Comparison of ENCODE assay signal across 18 cellular contexts in genomic region chr5:113526421-113526820, GRCh38. TPM values are rescaled to one million over a fixed set of nuclear protein-coding genes. Genes with fewer than 3 reads are reported as not detected.
A peak's percentile ranks its signal among the peaks of the same experiment; 100 is the strongest.
DNase-seq lines count a peak whose midpoint lies in the region; ATAC-seq, FAIRE-seq and TF ChIP-seq lines count a peak whose summit lies in the region.
"Had no signal": no experiment of that assay in that cellular context is flagged by ENCODE, and none has a peak within 500 bp of the region (broad histone marks: within the 10 kb centered on the region; RNA-seq: fewer than 3 reads in every experiment).

No MANE protein-coding gene starts in this region.

- no peak for TF ChIP-seq POLR2A in A549 (IDR thresholded peaks at IDR 0.05; ENCODE audit: low read length)

- H3K27me3 Mint-ChIP-seq in HFFc6 (ENCODE audit: insufficient read depth) = no peaks in the 10 kb centered on the region
- no peaks in the 10 kb centered on the region for H3K27me3 Mint-ChIP-seq in endodermal cell (ENCODE audit: insufficient read depth)
- no peaks in the 10 kb centered on the region for H3K27me3 Mint-ChIP-seq in neural progenitor cell (ENCODE audit: insufficient read depth, low read depth)
- H3K27me3 Mint-ChIP-seq in nephron progenitor cell (ENCODE audit: low read depth, poor library complexity) = no peaks in the 10 kb centered on the region

- H3F3A ChIP-seq in neural progenitor cell (ENCODE audit: low read depth) = no peaks in the 10 kb centered on the region

- no peak overlapping the region for H3K9ac ChIP-seq in endodermal cell (ENCODE audit: extremely low read depth, low read length, poor library complexity, severe bottlenecking)
- H3K9ac ChIP-seq in neural progenitor cell = no peak overlapping the region
- H3K9ac ChIP-seq: BLaER1 treated with 17β-estradiol and CSF1 and Interleukin-3, amounts not matched to agents 10 nM and 100 nM; SK-N-SH had no signal

- H3K4me1 ChIP-seq in A549 (peaks cover 2% of the 10 kb centered on the region), endodermal cell (ENCODE audit: control insufficient read depth, insufficient read depth, low read length) (no peaks in the 10 kb centered on the region), neural progenitor cell (no peaks in the 10 kb centered on the region)

- TF ChIP-seq CTCF in A549 (IDR thresholded peaks at IDR 0.05) = no peak
- TF ChIP-seq CTCF in HFFc6 (IDR thresholded peaks at IDR 0.05) = no peak
- TF ChIP-seq CTCF in endodermal cell (conservative IDR thresholded peaks at IDR 0.05) = no peak
- TF ChIP-seq CTCF in neural progenitor cell (IDR thresholded peaks at IDR 0.05) = no peak
- TF ChIP-seq CTCF in nephron progenitor cell (IDR thresholded peaks at IDR 0.05) = no peak

- no peak overlapping the region for H3K4me3 ChIP-seq in A549
- no peak overlapping the region for H3K4me3 ChIP-seq in endodermal cell (ENCODE audit: low read length)
- H3K4me3 ChIP-seq in neural progenitor cell = no peak overlapping the region
- H3K4me3 ChIP-seq: BLaER1 treated with 17β-estradiol and CSF1 and Interleukin-3, amounts not matched to agents 10 nM and 100 nM; GM12878; PC-9 had no signal

- FAIRE-seq in A549 (lab: Jason Lieb, UNC) = peak; percentile 56
- FAIRE-seq: GM12878, H54 had no signal

- no peaks in the 10 kb centered on the region for H3K9me3 ChIP-seq in A549
- peaks cover 36% of the 10 kb centered on the region for H3K9me3 ChIP-seq in endodermal cell (ENCODE audit: control insufficient read depth, low read length)
- no peaks in the 10 kb centered on the region for H3K9me3 ChIP-seq in neural progenitor cell (ENCODE audit: low read depth)

- H3K9me3 Mint-ChIP-seq in HFFc6 (no peaks in the 10 kb centered on the region; the same call in 1 of the 2 replicates), endodermal cell (peaks cover 18% of the 10 kb centered on the region), neural progenitor cell (peaks cover 4% of the 10 kb centered on the region), nephron progenitor cell (peaks cover 13% of the 10 kb centered on the region)

- ATAC-seq in A549 = no peak
- ATAC-seq: GM12878 had no signal

- H2AFZ ChIP-seq in neural progenitor cell (replicated peaks) = no peak overlapping the region
- H2AFZ ChIP-seq: PC-9 had no signal

- POLR2A ChIA-PET in A549 (lab: Yijun Ruan, JAX) = no interaction called here

- peaks cover 38% of the 10 kb centered on the region for H3K4me1 Mint-ChIP-seq in HFFc6 (ENCODE audit: low read depth)
- no peaks in the 10 kb centered on the region for H3K4me1 Mint-ChIP-seq in endodermal cell
- H3K4me1 Mint-ChIP-seq in neural progenitor cell = no peaks in the 10 kb centered on the region
- no peaks in the 10 kb centered on the region for H3K4me1 Mint-ChIP-seq in nephron progenitor cell

- H3K27ac Mint-ChIP-seq in HFFc6 = peak overlapping the region; percentile 68
- peak overlapping the region; percentile 74 for H3K27ac Mint-ChIP-seq in endodermal cell
- no peak overlapping the region for H3K27ac Mint-ChIP-seq in neural progenitor cell
- H3K27ac Mint-ChIP-seq in nephron progenitor cell = no peak overlapping the region

- CTCF ChIA-PET in A549 (lab: Yijun Ruan, JAX) = no interaction called here

- no peak for TF ChIP-seq RAD21 in A549 (conservative IDR thresholded peaks at IDR 0.05 in 1 of 2, IDR thresholded peaks at IDR 0.05 in 1 of 2)

- no peak for TF ChIP-seq EP300 in A549 (IDR thresholded peaks at IDR 0.05)

- H3K27me3 ChIP-seq in endodermal cell (ENCODE audit: control insufficient read depth, insufficient read depth, low read length, poor library complexity, severe bottlenecking) (no peaks in the 10 kb centered on the region), neural progenitor cell (no peaks in the 10 kb centered on the region)
- H3K27me3 ChIP-seq: BLaER1 treated with 17β-estradiol and CSF1 and Interleukin-3, amounts not matched to agents 10 nM and 100 nM had no signal

- H3K4me2 ChIP-seq in A549 = no peak overlapping the region
- no peak overlapping the region for H3K4me2 ChIP-seq in neural progenitor cell
- H3K4me2 ChIP-seq: PC-9, SK-N-SH had no signal

- H3K79me2 ChIP-seq in neural progenitor cell (ENCODE audit: low read depth) = peaks cover 26% of the 10 kb centered on the region

- WGBS in A549 (ENCODE audit: missing lambda C conversion rate) = 90% methylated on average over 4 of the region's 4 CpGs
- WGBS in endodermal cell (ENCODE audit: insufficient coverage in 1 of 2, insufficient read length in 1 of 2), 2 experiments = 75 to 78% methylated on average over 3 to 4 of the region's 4 CpGs

- H3K36me3 Mint-ChIP-seq in HFFc6 (ENCODE audit: low read depth) = peaks cover 18% of the 10 kb centered on the region
- peaks cover 39% of the 10 kb centered on the region for H3K36me3 Mint-ChIP-seq in endodermal cell (ENCODE audit: low read depth)
- peaks cover 25% of the 10 kb centered on the region for H3K36me3 Mint-ChIP-seq in neural progenitor cell
- peaks cover 52% of the 10 kb centered on the region for H3K36me3 Mint-ChIP-seq in nephron progenitor cell (ENCODE audit: low read depth)

- peak overlapping the region; percentile 39; the same call in 1 of the 2 replicates for H3K4me3 Mint-ChIP-seq in HFFc6
- H3K4me3 Mint-ChIP-seq in endodermal cell = no peak overlapping the region
- no peak overlapping the region for H3K4me3 Mint-ChIP-seq in neural progenitor cell
- H3K4me3 Mint-ChIP-seq in nephron progenitor cell = no peak overlapping the region

- H3K27ac ChIP-seq in A549 (no peak overlapping the region), endodermal cell (ENCODE audit: low read depth, low read length) (no peak overlapping the region), neural progenitor cell (no peak overlapping the region)
- H3K27ac ChIP-seq: 22Rv1, PC-9 had no signal

- DNase-seq in A549 (ENCODE audit: low read depth in 1 of 2, low spot score in 1 of 2) (no peak), HFFc6 (no peak), endodermal cell (no peak), neural progenitor cell (ENCODE audit: low spot score) (peak; percentile 6), nephron progenitor cell (no peak), NCI-H1105 (lab: John Stamatoyannopoulos, UW) (no peak), HUDEP-2 (lab: John Stamatoyannopoulos, UW; ENCODE audit: unreplicated experiment in 76 of 76) (no peak), ecto neural progenitor cell (ENCODE audit: low spot score) (no peak)
- DNase-seq: Karpas-422, NCI-H187 treated with DMSO at 0.1 percent for 48 hours, NCI-H446, NCI-H748 treated with DMSO at 0.1 percent for 48 hours, PC-9, SK-N-SH had no signal

- H3K36me3 ChIP-seq in endodermal cell (ENCODE audit: control insufficient read depth, insufficient read depth, low read length) = peaks cover 39% of the 10 kb centered on the region
- no peaks in the 10 kb centered on the region for H3K36me3 ChIP-seq in neural progenitor cell

- peaks cover 6% of the 10 kb centered on the region for H4K20me1 ChIP-seq in neural progenitor cell (ENCODE audit: low read depth)

TF ChIP-seq in A549, 52 proteins besides CTCF, POLR2A, EP300 and RAD21:
- no peak for TF ChIP-seq EHF (CRISPR knock-in tag; IDR thresholded peaks at IDR 0.05)
- no peak for TF ChIP-seq ZNF302 (CRISPR knock-in tag; IDR thresholded peaks at IDR 0.05)
- TF ChIP-seq FOXS1 (CRISPR knock-in tag; IDR thresholded peaks at IDR 0.05) = no peak
- no peak for TF ChIP-seq PBX3 (IDR thresholded peaks at IDR 0.05)
- no peak for TF ChIP-seq KDM1A (IDR thresholded peaks at IDR 0.05; ENCODE audit: low read depth)
- TF ChIP-seq SREBF2 (IDR thresholded peaks at IDR 0.05) = no peak
- TF ChIP-seq MAZ (IDR thresholded peaks at IDR 0.05; ENCODE audit: borderline replicate concordance, low read depth, low read length) = no peak
- TF ChIP-seq NFE2L2 (conservative IDR thresholded peaks at IDR 0.05; ENCODE audit: low read length) = no peak

RNA-seq across cellular contexts. Expression of gene YTHDC2, which starts 12.9 kb away (rescaled TPM):
- 16.5 and 19.0 TPM in 2 replicates for polyA plus RNA-seq in A549 (2011; rRNA removed)
- polyA plus RNA-seq in A549 (2012; cell fraction: cytosol; rRNA removed) = 3.0 and 3.8 TPM in 2 replicates
- polyA plus RNA-seq in A549 (2012; cell fraction: nucleus; rRNA removed) = 4.7 and 7.1 TPM in 2 replicates
- polyA plus RNA-seq in A549 (2017; fragmentation: RNase III; extraction: RNeasy Plus Mini Kit Qiagen cat#74134 plus additional on column Dnase treatment) = 15.6 to 17.2 TPM (median 16.4 TPM) in 3 replicates
- 11.0 and 14.8 TPM in 2 replicates for polyA minus RNA-seq in A549 (2011; rRNA and poly(A)+ RNA removed)
- 10 to 100 TPM; 13.0 to 17.6 (median 15.9) TPM for total RNA-seq in HFFc6 (2021; fragmentation: NEBNext Ultra II Directional; extraction: Animal tissue kit (Norgen Biotek cat#: 25700))
- 10 to 100 TPM; 25.6 to 27.4 TPM for total RNA-seq in endodermal cell
- polyA plus RNA-seq in endodermal cell (2013, experiment 1 of 2) = 20.9 TPM
- polyA plus RNA-seq in endodermal cell (2013, experiment 2 of 2) = 18.3 TPM
- total RNA-seq in neural progenitor cell (ENCODE audit: low replicate concordance) = 15.1 and 18.5 TPM in 2 replicates

RNA-seq across cellular contexts. Expression of gene MCC, which starts 38.2 kb away (rescaled TPM):
- polyA plus RNA-seq in A549 (2011; rRNA removed) = 0.09 and 0.22 TPM in 2 replicates
- 0.05 and 0.06 TPM in 2 replicates for polyA plus RNA-seq in A549 (2012; cell fraction: cytosol; rRNA removed)
- polyA plus RNA-seq in A549 (2012; cell fraction: nucleus; rRNA removed) = 0.04 and 0.05 TPM in 2 replicates
- polyA plus RNA-seq in A549 (2017; fragmentation: RNase III; extraction: RNeasy Plus Mini Kit Qiagen cat#74134 plus additional on column Dnase treatment) = 0.10 to 0.31 TPM (median 0.20 TPM) in 3 replicates
- 0.34 and 1.7 TPM in 2 replicates for polyA minus RNA-seq in A549 (2011; rRNA and poly(A)+ RNA removed)
- 1 to 10 TPM; 2.5 to 4.9 (median 3.0) TPM for total RNA-seq in HFFc6 (2021; fragmentation: NEBNext Ultra II Directional; extraction: Animal tissue kit (Norgen Biotek cat#: 25700))
- total RNA-seq in endodermal cell = 100 to 1,000 TPM; 164 to 187 TPM
- 21.3 TPM for polyA plus RNA-seq in endodermal cell (2013, experiment 1 of 2)
- 25.0 TPM for polyA plus RNA-seq in endodermal cell (2013, experiment 2 of 2)
- total RNA-seq in neural progenitor cell (ENCODE audit: low replicate concordance) = 2.5 and 3.4 TPM in 2 replicates

Comparison
In these comparisons a context has a peak if more than half of its experiments do, and no peak if none do; other contexts are left out.
1. H3K27ac Mint-ChIP-seq: peak in HFFc6 (single experiment) and endodermal cell (single experiment); none in neural progenitor cell (single experiment) and nephron progenitor cell (single experiment).
2. RNA of gene MCC, which starts 38.2 kb away (total RNA-seq): 164 to 187 TPM in endodermal cell; 2.5 to 4.9 TPM in HFFc6 and 2.5 to 3.4 TPM in neural progenitor cell; every median in the first group is over 10 times any median in the second.